ENCODE assay signal across 8 cellular contexts in genomic region chr1:202710070-202711025, GRCh38. TPM values are rescaled to one million over a fixed set of nuclear protein-coding genes. Genes with fewer than 3 reads are reported as not detected.
A peak's percentile ranks its signal among the peaks of the same experiment; 100 is the strongest.
DNase-seq lines count a peak whose midpoint lies in the region; ATAC-seq lines count a peak whose summit lies in the region.

Gene SYT2 (minus strand): TSS chr1:202710454. CDS start chr1:202605772, 104,682 bp downstream.

- H3K4me1 ChIP-seq in GM23248 (ENCODE audit: insufficient read depth) (no peaks in the 10 kb centered on the region), duodenal mucosa (ENCODE audit: control insufficient read depth in 1 of 2, insufficient read depth in 2 of 2, low read length in 2 of 2) (peaks cover 9 to 11% of the 10 kb centered on the region in 2 donors), muscle layer of colon (ENCODE audit: insufficient read depth, low read length) (peaks cover 8% of the 10 kb centered on the region)

- H3K27me3 ChIP-seq in GM23248 (replicated peaks; ENCODE audit: insufficient read depth) (peaks cover 87% of the 10 kb centered on the region), duodenal mucosa (ENCODE audit: control insufficient read depth in 1 of 2, insufficient read depth in 2 of 2, low read length in 2 of 2) (peaks cover 45 to 54% of the 10 kb centered on the region in 2 donors), muscle layer of colon (ENCODE audit: control insufficient read depth in 1 of 2, insufficient read depth in 2 of 2, low read length in 2 of 2) (peaks cover 26 to 61% of the 10 kb centered on the region in 2 donors)

- peak within 1 kb of the TSS; percentile 32 for H3K4me3 ChIP-seq in GM23248
- H3K4me3 ChIP-seq in duodenal mucosa (ENCODE audit: low read depth in 1 of 2, low read length in 2 of 2): peak within 1 kb of the TSS; percentile 40 to 43
- H3K4me3 ChIP-seq in muscle layer of colon (ENCODE audit: low read depth in 1 of 2, low read length in 2 of 2): peak within 1 kb of the TSS; percentile 31 to 32

- ATAC-seq in GM21786 (IDR thresholded peaks at IDR 0.05; ENCODE audit: unreplicated experiment): no peak

- H3K9ac ChIP-seq in GM23248: no peak within 1 kb of the TSS
- H3K9ac ChIP-seq in duodenal mucosa (ENCODE audit: low read depth in 1 of 2, low read length in 2 of 2): no peak within 1 kb of the TSS
- no peak within 1 kb of the TSS for H3K9ac ChIP-seq in muscle layer of colon (ENCODE audit: low read length)

- H3K36me3 ChIP-seq in GM23248 (ENCODE audit: low read depth): no peaks in the 10 kb centered on the region
- no peaks in the 10 kb centered on the region for H3K36me3 ChIP-seq in duodenal mucosa (ENCODE audit: control insufficient read depth in 1 of 2, insufficient read depth in 2 of 2, low read length in 2 of 2)
- H3K36me3 ChIP-seq in muscle layer of colon (ENCODE audit: insufficient read depth, low read length): no peaks in the 10 kb centered on the region

- no peak within 1 kb of the TSS for H3K4me3 Mint-ChIP-seq in immature natural killer cell

- H3K27ac ChIP-seq in GM23248 (no peak within 1 kb of the TSS), duodenal mucosa (ENCODE audit: low read depth, low read length) (no peak within 1 kb of the TSS), muscle layer of colon (ENCODE audit: low read depth, low read length) (no peak within 1 kb of the TSS)

- DNase-seq in GM23248 (peak; percentile 41), NCI-H2227 treated with DMSO at 0.1 percent for 48 hours (lab: John Stamatoyannopoulos, UW) (peak; percentile 72), immature natural killer cell (no peak), germinal center (ENCODE audit: low spot score) (no peak)
- DNase-seq in stimulated activated naive CD4-positive, alpha-beta T cell treated with Interleukin-2 at 50 U/mL for 16 hours (lab: John Stamatoyannopoulos, UW): no peak

- no peak within 1 kb of the TSS for H3K27ac Mint-ChIP-seq in immature natural killer cell

- in situ Hi-C loops in GM23248 (cut with MboI): loop anchor here (10.0 kb wide), 3 partner anchors 246 to 536 kb away; no protein-coding TSS in a partner anchor

- 4% methylated on average over 46 to 61 of the region's 63 CpGs for WGBS in GM23248 (ENCODE audit: low coverage in 1 of 2, low lambda C conversion rate in 2 of 2, missing lambda C conversion rate in 2 of 2), 2 experiments

- H3K79me2 ChIP-seq in GM23248 (ENCODE audit: insufficient read depth): no peaks in the 10 kb centered on the region

- H4K20me1 ChIP-seq in GM23248 (ENCODE audit: insufficient read depth): no peaks in the 10 kb centered on the region

- H3K9me3 Mint-ChIP-seq in immature natural killer cell: peaks cover 0 to 2% (median 0%) of the 10 kb centered on the region in 6 donors

- H3K9me3 ChIP-seq in GM23248 (ENCODE audit: low read depth) (no peaks in the 10 kb centered on the region), duodenal mucosa (ENCODE audit: control insufficient read depth in 1 of 2, low read length in 2 of 2) (no peaks in the 10 kb centered on the region), muscle layer of colon (ENCODE audit: low read length) (no peaks in the 10 kb centered on the region)

- no peaks in the 10 kb centered on the region for H3F3A ChIP-seq in GM23248 (ENCODE audit: insufficient read depth)

- peaks cover 16 to 26% (median 17%) of the 10 kb centered on the region in 3 donors for H3K27me3 Mint-ChIP-seq in immature natural killer cell (ENCODE audit: low read depth in 3 of 3)

- no peak within 1 kb of the TSS for H2AFZ ChIP-seq in GM23248

- H3K4me2 ChIP-seq in GM23248 (ENCODE audit: unreplicated experiment): peak within 1 kb of the TSS; percentile 57

- H3K9me2 ChIP-seq in GM23248 (ENCODE audit: insufficient read depth): no peaks in the 10 kb centered on the region

- peaks cover 0 to 4% (median 0%) of the 10 kb centered on the region in 3 donors for H3K36me3 Mint-ChIP-seq in immature natural killer cell

- no peaks in the 10 kb centered on the region for H3K4me1 Mint-ChIP-seq in immature natural killer cell

RNA-seq across cellular contexts. Expression of gene SYT2, which starts in this region (rescaled TPM):
- not detected in 2 replicates for total RNA-seq in GM23248 (2014; rRNA removed; shearing (Covaris generic))
- polyA plus RNA-seq in GM23248 (2016; fragmentation: Nextera tagmentation; extraction: Ambion mirVana): 0.03 and 0.05 TPM in 2 replicates
- under 1 TPM in 1 of 3 donors, not detected in 2; 0.09 TPM for polyA plus RNA-seq in immature natural killer cell

Comparison
In these comparisons a context has a peak if more than half of its experiments do, and no peak if none do; other contexts are left out.
1. Peak in DNase-seq, H3K4me3 ChIP-seq and H3K4me2 ChIP-seq in GM23248; RNA of the gene not detected or under 1 TPM.